In the genomic region with DNA sequence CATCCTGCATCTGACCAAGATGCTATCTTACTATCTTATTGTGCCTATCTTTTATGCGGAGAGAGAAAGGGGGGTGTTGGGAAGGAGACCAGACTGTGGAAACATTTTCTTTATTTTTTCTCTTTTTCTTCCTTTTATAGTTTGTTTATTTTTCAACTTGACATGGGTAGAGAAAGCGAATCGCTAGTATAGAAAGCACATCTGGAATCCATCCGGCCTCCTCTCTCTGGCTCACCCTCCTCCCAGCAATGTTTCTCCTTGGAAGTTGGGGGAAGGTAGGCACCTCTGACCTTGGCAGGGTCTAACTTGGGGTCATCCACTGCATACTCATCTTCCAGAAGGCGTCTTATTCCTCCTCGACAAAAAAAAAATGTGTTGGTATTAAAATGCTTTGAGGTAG, we compare ENCODE assay signal across 2 cellular contexts.
TF ChIP-seq lines count a peak whose summit lies in the region.

No MANE protein-coding gene starts in this region.

TF ChIP-seq in SK-N-SH treated with all-trans-retinoic acid at 6 μM for 48 hours, 23 proteins besides CTCF, POLR2A, EP300 and RAD21 (continued from another document):
- TF ChIP-seq, protein P1, sequence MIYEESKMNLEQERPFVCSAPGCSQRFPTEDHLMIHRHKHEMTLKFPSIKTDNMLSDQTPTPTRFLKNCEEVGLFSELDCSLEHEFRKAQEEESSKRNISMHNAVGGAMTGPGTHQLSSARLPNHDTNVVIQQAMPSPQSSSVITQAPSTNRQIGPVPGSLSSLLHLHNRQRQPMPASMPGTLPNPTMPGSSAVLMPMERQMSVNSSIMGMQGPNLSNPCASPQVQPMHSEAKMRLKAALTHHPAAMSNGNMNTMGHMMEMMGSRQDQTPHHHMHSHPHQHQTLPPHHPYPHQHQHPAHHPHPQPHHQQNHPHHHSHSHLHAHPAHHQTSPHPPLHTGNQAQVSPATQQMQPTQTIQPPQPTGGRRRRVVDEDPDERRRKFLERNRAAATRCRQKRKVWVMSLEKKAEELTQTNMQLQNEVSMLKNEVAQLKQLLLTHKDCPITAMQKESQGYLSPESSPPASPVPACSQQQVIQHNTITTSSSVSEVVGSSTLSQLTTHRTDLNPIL (CRISPR knock-in tag; IDR thresholded peaks at IDR 0.05; ENCODE audit: low read depth): no peak

TF ChIP-seq in endothelial cell of umbilical vein, 7 proteins besides CTCF, POLR2A, EP300 and RAD21 (continued from another document):
- TF ChIP-seq, protein P2, sequence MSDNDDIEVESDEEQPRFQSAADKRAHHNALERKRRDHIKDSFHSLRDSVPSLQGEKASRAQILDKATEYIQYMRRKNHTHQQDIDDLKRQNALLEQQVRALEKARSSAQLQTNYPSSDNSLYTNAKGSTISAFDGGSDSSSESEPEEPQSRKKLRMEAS (IDR thresholded peaks at IDR 0.05; ENCODE audit: insufficient read depth, insufficient read length): no peak
- no peak for TF ChIP-seq MYC (IDR thresholded peaks at IDR 0.05; ENCODE audit: low read depth, low read length)
